In the genomic region with DNA sequence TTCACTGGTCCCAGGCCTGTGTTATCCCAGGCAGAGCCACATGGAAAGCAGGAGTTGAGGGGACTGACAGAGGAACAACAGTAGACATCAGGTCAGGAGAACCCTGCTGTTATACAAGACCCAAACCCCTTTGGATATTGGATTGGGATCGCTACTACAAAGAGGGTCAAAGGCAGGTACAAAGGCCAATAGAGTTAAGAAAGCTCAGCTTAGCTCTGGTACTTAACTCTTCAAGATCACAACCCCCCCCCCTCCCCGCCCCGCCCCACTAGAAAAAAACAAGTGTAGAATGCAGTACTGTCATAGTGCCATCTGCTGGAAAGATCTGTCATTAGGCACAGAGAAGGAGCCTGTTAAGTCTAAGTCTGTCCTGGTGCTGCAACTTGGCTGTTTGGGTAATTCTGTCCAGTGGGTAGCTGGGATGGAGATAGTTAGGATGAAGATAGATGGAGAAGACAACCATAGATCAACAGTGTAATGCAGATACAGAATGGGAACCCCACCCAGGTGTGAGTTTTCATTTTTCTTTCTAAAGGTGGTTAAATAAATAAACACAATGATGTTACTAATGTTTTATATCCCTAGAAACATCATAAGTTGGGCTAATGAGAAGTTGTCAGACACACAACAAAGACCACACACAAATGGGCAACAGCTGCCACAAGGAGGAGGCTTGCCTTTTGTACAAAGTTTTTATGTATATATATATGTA, we compare ENCODE assay signal across 1 cellular context.
TF ChIP-seq lines count a peak whose summit lies in the region.

No MANE protein-coding gene starts in this region.

TF ChIP-seq in HepG2, 621 proteins besides CTCF, POLR2A, EP300 and RAD21 (continued from another document and continues in another):
- TF ChIP-seq, protein P1, sequence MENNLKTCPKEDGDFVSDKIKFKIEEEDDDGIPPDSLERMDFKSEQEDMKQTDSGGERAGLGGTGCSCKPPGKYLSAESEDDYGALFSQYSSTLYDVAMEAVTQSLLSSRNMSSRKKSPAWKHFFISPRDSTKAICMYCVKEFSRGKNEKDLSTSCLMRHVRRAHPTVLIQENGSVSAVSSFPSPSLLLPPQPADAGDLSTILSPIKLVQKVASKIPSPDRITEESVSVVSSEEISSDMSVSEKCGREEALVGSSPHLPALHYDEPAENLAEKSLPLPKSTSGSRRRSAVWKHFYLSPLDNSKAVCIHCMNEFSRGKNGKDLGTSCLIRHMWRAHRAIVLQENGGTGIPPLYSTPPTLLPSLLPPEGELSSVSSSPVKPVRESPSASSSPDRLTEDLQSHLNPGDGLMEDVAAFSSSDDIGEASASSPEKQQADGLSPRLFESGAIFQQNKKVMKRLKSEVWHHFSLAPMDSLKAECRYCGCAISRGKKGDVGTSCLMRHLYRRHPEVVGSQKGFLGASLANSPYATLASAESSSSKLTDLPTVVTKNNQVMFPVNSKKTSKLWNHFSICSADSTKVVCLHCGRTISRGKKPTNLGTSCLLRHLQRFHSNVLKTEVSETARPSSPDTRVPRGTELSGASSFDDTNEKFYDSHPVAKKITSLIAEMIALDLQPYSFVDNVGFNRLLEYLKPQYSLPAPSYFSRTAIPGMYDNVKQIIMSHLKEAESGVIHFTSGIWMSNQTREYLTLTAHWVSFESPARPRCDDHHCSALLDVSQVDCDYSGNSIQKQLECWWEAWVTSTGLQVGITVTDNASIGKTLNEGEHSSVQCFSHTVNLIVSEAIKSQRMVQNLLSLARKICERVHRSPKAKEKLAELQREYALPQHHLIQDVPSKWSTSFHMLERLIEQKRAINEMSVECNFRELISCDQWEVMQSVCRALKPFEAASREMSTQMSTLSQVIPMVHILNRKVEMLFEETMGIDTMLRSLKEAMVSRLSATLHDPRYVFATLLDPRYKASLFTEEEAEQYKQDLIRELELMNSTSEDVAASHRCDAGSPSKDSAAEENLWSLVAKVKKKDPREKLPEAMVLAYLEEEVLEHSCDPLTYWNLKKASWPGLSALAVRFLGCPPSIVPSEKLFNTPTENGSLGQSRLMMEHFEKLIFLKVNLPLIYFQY (CRISPR knock-in tag; IDR thresholded peaks at IDR 0.05; ENCODE audit: borderline replicate concordance): no peak
- no peak for TF ChIP-seq HMG20A (CRISPR knock-in tag; IDR thresholded peaks at IDR 0.05; ENCODE audit: borderline replicate concordance)
- TF ChIP-seq ZNF567 (CRISPR knock-in tag; IDR thresholded peaks at IDR 0.05; ENCODE audit: borderline replicate concordance): no peak
- TF ChIP-seq, protein P2, sequence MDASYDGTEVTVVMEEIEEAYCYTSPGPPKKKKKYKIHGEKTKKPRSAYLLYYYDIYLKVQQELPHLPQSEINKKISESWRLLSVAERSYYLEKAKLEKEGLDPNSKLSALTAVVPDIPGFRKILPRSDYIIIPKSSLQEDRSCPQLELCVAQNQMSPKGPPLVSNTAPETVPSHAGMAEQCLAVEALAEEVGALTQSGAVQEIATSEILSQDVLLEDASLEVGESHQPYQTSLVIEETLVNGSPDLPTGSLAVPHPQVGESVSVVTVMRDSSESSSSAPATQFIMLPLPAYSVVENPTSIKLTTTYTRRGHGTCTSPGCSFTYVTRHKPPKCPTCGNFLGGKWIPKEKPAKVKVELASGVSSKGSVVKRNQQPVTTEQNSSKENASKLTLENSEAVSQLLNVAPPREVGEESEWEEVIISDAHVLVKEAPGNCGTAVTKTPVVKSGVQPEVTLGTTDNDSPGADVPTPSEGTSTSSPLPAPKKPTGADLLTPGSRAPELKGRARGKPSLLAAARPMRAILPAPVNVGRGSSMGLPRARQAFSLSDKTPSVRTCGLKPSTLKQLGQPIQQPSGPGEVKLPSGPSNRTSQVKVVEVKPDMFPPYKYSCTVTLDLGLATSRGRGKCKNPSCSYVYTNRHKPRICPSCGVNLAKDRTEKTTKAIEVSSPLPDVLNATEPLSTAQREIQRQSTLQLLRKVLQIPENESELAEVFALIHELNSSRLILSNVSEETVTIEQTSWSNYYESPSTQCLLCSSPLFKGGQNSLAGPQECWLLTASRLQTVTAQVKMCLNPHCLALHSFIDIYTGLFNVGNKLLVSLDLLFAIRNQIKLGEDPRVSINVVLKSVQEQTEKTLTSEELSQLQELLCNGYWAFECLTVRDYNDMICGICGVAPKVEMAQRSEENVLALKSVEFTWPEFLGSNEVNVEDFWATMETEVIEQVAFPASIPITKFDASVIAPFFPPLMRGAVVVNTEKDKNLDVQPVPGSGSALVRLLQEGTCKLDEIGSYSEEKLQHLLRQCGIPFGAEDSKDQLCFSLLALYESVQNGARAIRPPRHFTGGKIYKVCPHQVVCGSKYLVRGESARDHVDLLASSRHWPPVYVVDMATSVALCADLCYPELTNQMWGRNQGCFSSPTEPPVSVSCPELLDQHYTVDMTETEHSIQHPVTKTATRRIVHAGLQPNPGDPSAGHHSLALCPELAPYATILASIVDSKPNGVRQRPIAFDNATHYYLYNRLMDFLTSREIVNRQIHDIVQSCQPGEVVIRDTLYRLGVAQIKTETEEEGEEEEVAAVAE (CRISPR knock-in tag; IDR thresholded peaks at IDR 0.05; ENCODE audit: borderline replicate concordance): peak; percentile 44; the same call in 1 of the 2 replicates
- TF ChIP-seq, protein P3, sequence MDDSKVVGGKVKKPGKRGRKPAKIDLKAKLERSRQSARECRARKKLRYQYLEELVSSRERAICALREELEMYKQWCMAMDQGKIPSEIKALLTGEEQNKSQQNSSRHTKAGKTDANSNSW (CRISPR knock-in tag; IDR thresholded peaks at IDR 0.05; ENCODE audit: borderline replicate concordance): no peak
- no peak for TF ChIP-seq NFRKB (IDR thresholded peaks at IDR 0.05)
- TF ChIP-seq ZNF335 (CRISPR knock-in tag; IDR thresholded peaks at IDR 0.05): 0 out of 2 replicates have a peak, but pooled peaks have one; percentile 19
- TF ChIP-seq HIVEP1 (CRISPR knock-in tag; IDR thresholded peaks at IDR 0.05): no peak
- no peak for TF ChIP-seq SMARCE1 (IDR thresholded peaks at IDR 0.05; ENCODE audit: borderline replicate concordance)
- no peak for TF ChIP-seq SKI (IDR thresholded peaks at IDR 0.05; ENCODE audit: partially characterized antibody)
- no peak for TF ChIP-seq ZNF552 (CRISPR knock-in tag; IDR thresholded peaks at IDR 0.05; ENCODE audit: borderline replicate concordance)
- TF ChIP-seq ZNF501 (CRISPR knock-in tag; IDR thresholded peaks at IDR 0.05): no peak
- no peak for TF ChIP-seq NPAS2 (CRISPR knock-in tag; IDR thresholded peaks at IDR 0.05; ENCODE audit: borderline replicate concordance)
- TF ChIP-seq, protein P4, sequence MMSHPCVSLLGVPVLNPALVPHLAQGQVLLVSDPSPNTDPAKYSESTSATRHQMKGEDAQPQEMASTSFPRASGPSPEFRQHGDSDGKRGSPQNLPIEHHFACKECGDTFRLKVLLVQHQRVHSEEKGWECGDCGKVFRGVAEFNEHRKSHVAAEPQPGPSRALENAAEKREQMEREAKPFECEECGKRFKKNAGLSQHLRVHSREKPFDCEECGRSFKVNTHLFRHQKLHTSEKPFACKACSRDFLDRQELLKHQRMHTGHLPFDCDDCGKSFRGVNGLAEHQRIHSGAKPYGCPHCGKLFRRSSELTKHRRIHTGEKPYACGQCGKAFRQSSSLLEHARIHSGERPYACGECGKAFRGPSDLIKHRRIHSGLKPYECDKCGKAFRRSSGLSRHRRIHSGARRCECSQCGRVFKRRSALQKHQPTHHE (CRISPR knock-in tag; IDR thresholded peaks at IDR 0.05; ENCODE audit: borderline replicate concordance): no peak
- TF ChIP-seq ZNF260 (CRISPR knock-in tag; IDR thresholded peaks at IDR 0.05; ENCODE audit: borderline replicate concordance, low read depth): no peak
- no peak for TF ChIP-seq ZNF83 (CRISPR knock-in tag; IDR thresholded peaks at IDR 0.05; ENCODE audit: borderline replicate concordance)
- no peak for TF ChIP-seq ZNF263 (CRISPR knock-in tag; IDR thresholded peaks at IDR 0.05)
- TF ChIP-seq, protein P5, sequence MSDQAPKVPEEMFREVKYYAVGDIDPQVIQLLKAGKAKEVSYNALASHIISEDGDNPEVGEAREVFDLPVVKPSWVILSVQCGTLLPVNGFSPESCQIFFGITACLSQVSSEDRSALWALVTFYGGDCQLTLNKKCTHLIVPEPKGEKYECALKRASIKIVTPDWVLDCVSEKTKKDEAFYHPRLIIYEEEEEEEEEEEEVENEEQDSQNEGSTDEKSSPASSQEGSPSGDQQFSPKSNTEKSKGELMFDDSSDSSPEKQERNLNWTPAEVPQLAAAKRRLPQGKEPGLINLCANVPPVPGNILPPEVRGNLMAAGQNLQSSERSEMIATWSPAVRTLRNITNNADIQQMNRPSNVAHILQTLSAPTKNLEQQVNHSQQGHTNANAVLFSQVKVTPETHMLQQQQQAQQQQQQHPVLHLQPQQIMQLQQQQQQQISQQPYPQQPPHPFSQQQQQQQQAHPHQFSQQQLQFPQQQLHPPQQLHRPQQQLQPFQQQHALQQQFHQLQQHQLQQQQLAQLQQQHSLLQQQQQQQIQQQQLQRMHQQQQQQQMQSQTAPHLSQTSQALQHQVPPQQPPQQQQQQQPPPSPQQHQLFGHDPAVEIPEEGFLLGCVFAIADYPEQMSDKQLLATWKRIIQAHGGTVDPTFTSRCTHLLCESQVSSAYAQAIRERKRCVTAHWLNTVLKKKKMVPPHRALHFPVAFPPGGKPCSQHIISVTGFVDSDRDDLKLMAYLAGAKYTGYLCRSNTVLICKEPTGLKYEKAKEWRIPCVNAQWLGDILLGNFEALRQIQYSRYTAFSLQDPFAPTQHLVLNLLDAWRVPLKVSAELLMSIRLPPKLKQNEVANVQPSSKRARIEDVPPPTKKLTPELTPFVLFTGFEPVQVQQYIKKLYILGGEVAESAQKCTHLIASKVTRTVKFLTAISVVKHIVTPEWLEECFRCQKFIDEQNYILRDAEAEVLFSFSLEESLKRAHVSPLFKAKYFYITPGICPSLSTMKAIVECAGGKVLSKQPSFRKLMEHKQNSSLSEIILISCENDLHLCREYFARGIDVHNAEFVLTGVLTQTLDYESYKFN (CRISPR knock-in tag; conservative IDR thresholded peaks at IDR 0.05): peak; percentile 37; the same call in 1 of the 2 replicates
- TF ChIP-seq, protein P6, sequence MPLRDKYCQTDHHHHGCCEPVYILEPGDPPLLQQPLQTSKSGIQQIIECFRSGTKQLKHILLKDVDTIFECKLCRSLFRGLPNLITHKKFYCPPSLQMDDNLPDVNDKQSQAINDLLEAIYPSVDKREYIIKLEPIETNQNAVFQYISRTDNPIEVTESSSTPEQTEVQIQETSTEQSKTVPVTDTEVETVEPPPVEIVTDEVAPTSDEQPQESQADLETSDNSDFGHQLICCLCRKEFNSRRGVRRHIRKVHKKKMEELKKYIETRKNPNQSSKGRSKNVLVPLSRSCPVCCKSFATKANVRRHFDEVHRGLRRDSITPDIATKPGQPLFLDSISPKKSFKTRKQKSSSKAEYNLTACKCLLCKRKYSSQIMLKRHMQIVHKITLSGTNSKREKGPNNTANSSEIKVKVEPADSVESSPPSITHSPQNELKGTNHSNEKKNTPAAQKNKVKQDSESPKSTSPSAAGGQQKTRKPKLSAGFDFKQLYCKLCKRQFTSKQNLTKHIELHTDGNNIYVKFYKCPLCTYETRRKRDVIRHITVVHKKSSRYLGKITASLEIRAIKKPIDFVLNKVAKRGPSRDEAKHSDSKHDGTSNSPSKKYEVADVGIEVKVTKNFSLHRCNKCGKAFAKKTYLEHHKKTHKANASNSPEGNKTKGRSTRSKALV (CRISPR knock-in tag; IDR thresholded peaks at IDR 0.05): no peak
- no peak for TF ChIP-seq ZNF382 (CRISPR knock-in tag; IDR thresholded peaks at IDR 0.05; ENCODE audit: borderline replicate concordance)
- no peak for TF ChIP-seq NAIF1 (CRISPR knock-in tag; IDR thresholded peaks at IDR 0.05; ENCODE audit: borderline replicate concordance)
- TF ChIP-seq PHF5A (CRISPR knock-in tag; IDR thresholded peaks at IDR 0.05; ENCODE audit: low read depth, unreplicated experiment): no peak
- no peak for TF ChIP-seq KLF12 (CRISPR knock-in tag; IDR thresholded peaks at IDR 0.05; ENCODE audit: borderline replicate concordance)
- no peak for TF ChIP-seq JUND (CRISPR knock-in tag; IDR thresholded peaks at IDR 0.05)
- TF ChIP-seq ZFP82 (CRISPR knock-in tag; IDR thresholded peaks at IDR 0.05; ENCODE audit: borderline replicate concordance): no peak
- TF ChIP-seq STAT5B (CRISPR knock-in tag; IDR thresholded peaks at IDR 0.05): no peak
- TF ChIP-seq, protein P7, sequence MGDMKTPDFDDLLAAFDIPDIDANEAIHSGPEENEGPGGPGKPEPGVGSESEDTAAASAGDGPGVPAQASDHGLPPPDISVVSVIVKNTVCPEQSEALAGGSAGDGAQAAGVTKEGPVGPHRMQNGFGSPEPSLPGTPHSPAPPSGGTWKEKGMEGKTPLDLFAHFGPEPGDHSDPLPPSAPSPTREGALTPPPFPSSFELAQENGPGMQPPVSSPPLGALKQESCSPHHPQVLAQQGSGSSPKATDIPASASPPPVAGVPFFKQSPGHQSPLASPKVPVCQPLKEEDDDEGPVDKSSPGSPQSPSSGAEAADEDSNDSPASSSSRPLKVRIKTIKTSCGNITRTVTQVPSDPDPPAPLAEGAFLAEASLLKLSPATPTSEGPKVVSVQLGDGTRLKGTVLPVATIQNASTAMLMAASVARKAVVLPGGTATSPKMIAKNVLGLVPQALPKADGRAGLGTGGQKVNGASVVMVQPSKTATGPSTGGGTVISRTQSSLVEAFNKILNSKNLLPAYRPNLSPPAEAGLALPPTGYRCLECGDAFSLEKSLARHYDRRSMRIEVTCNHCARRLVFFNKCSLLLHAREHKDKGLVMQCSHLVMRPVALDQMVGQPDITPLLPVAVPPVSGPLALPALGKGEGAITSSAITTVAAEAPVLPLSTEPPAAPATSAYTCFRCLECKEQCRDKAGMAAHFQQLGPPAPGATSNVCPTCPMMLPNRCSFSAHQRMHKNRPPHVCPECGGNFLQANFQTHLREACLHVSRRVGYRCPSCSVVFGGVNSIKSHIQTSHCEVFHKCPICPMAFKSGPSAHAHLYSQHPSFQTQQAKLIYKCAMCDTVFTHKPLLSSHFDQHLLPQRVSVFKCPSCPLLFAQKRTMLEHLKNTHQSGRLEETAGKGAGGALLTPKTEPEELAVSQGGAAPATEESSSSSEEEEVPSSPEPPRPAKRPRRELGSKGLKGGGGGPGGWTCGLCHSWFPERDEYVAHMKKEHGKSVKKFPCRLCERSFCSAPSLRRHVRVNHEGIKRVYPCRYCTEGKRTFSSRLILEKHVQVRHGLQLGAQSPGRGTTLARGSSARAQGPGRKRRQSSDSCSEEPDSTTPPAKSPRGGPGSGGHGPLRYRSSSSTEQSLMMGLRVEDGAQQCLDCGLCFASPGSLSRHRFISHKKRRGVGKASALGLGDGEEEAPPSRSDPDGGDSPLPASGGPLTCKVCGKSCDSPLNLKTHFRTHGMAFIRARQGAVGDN (CRISPR knock-in tag; IDR thresholded peaks at IDR 0.05): no peak
- TF ChIP-seq ZNF766 (CRISPR knock-in tag; IDR thresholded peaks at IDR 0.05; ENCODE audit: borderline replicate concordance): no peak
- TF ChIP-seq, protein P8, sequence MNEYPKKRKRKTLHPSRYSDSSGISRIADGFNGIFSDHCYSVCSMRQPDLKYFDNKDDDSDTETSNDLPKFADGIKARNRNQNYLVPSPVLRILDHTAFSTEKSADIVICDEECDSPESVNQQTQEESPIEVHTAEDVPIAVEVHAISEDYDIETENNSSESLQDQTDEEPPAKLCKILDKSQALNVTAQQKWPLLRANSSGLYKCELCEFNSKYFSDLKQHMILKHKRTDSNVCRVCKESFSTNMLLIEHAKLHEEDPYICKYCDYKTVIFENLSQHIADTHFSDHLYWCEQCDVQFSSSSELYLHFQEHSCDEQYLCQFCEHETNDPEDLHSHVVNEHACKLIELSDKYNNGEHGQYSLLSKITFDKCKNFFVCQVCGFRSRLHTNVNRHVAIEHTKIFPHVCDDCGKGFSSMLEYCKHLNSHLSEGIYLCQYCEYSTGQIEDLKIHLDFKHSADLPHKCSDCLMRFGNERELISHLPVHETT (CRISPR knock-in tag; conservative IDR thresholded peaks at IDR 0.05): peak; percentile 51; the same call in 1 of the 2 replicates
- no peak; the same call in 1 of the 2 replicates for TF ChIP-seq ZFX (CRISPR knock-in tag; IDR thresholded peaks at IDR 0.05; ENCODE audit: low read depth)
- no peak for TF ChIP-seq RBM22 (optimal IDR thresholded peaks at IDR 0.05; ENCODE audit: low read length)
